Comparison of ENCODE assay signal across 11 cellular contexts in genomic region chr9:96048116-96048953, GRCh38.
DNase-seq lines count a peak whose midpoint lies in the region; ATAC-seq and TF ChIP-seq lines count a peak whose summit lies in the region.
"Had no signal": no experiment of that assay in that cellular context is flagged by ENCODE, and none has a peak within 500 bp of the region (broad histone marks: within the 10 kb centered on the region; RNA-seq: fewer than 3 reads in every experiment).

No MANE protein-coding gene starts in this region.

- peak overlapping the region; percentile 53 for H3K9ac ChIP-seq in neural cell (ENCODE audit: low read length)

- no peaks in the 10 kb centered on the region for H4K20me1 ChIP-seq in neural cell (ENCODE audit: insufficient read depth)

- TF ChIP-seq CTCF in fibroblast of the aortic adventitia (IDR thresholded peaks at IDR 0.05; ENCODE audit: insufficient read depth, low read length) (no peak), neural cell (IDR thresholded peaks at IDR 0.05; ENCODE audit: poor library complexity, severe bottlenecking) (no peak), upper lobe of right lung (IDR thresholded peaks at IDR 0.05) (no peak)

- no peaks in the 10 kb centered on the region for H3K9me2 ChIP-seq in neural cell (ENCODE audit: insufficient read depth, low read length)

- H3K9me3 ChIP-seq in neural cell (ENCODE audit: low read length) (no peaks in the 10 kb centered on the region), upper lobe of right lung (no peaks in the 10 kb centered on the region)

- no peaks in the 10 kb centered on the region for H3F3A ChIP-seq in neural cell (ENCODE audit: insufficient read depth, low read length, poor library complexity, severe bottlenecking)

- no peak for TF ChIP-seq EP300 in neural cell (conservative IDR thresholded peaks at IDR 0.05; ENCODE audit: poor library complexity, severe bottlenecking)

- H3K4me3 ChIP-seq in fibroblast of the aortic adventitia (ENCODE audit: low read depth, low read length), result no peak overlapping the region
- H3K4me3 ChIP-seq in neural cell (ENCODE audit: low read length), result peak overlapping the region; percentile 24
- H3K4me3 ChIP-seq in upper lobe of right lung, result no peak overlapping the region

- H3K27me3 ChIP-seq in neural cell (ENCODE audit: insufficient read depth, low read depth, low read length) (no peaks in the 10 kb centered on the region), upper lobe of right lung (no peaks in the 10 kb centered on the region)

- no peaks in the 10 kb centered on the region for H3K79me2 ChIP-seq in neural cell (replicated peaks; ENCODE audit: insufficient read depth, low read length)

- H3K9me3 Mint-ChIP-seq in activated naive CD4-positive, alpha-beta T cell treated with anti-CD3 and anti-CD28 coated beads for 36 hours, result peaks cover 1% of the 10 kb centered on the region
- peaks cover under 1% of the 10 kb centered on the region for H3K9me3 Mint-ChIP-seq in activated naive CD4-positive, alpha-beta T cell treated with anti-CD3 and anti-CD28 coated beads, Interleukin-2, amount 10 ng/mL, durations not matched to agents 7 days and 5 days
- H3K9me3 Mint-ChIP-seq: natural killer cell treated with Interleukin-12 subunit alpha and Interleukin-12 subunit beta and Interleukin-15 and Interleukin-18, amount 100 ng/mL, for 72 hours had no signal

- intact Hi-C loops in activated naive CD4-positive, alpha-beta T cell treated with anti-CD3 and anti-CD28 coated beads for 36 hours (cut with micrococcal nuclease), result no loop called here
- intact Hi-C loops in upper lobe of right lung (cut with DNase I), result no loop called here

- H3K4me1 Mint-ChIP-seq in activated naive CD4-positive, alpha-beta T cell treated with anti-CD3 and anti-CD28 coated beads for 36 hours (ENCODE audit: low read depth), result peaks cover 5% of the 10 kb centered on the region
- no peaks in the 10 kb centered on the region for H3K4me1 Mint-ChIP-seq in activated naive CD4-positive, alpha-beta T cell treated with anti-CD3 and anti-CD28 coated beads, Interleukin-2, amount 10 ng/mL, durations not matched to agents 7 days and 5 days
- H3K4me1 Mint-ChIP-seq: CD4-positive, alpha-beta memory T cell had no signal

- DNase-seq in activated naive CD4-positive, alpha-beta T cell treated with anti-CD3 and anti-CD28 coated beads for 36 hours, result peak; percentile 53
- DNase-seq in activated naive CD4-positive, alpha-beta T cell treated with anti-CD3 and anti-CD28 coated beads, Interleukin-2, amount 10 ng/mL, durations not matched to agents 7 days and 5 days, result no peak
- DNase-seq in fibroblast of the aortic adventitia (ENCODE audit: low read depth), result peak; percentile 25
- no peak for DNase-seq in upper lobe of right lung
- no peak for DNase-seq in DMS53 treated with DMSO at 0.1 percent for 48 hours (lab: John Stamatoyannopoulos, UW; ENCODE audit: unreplicated experiment)
- DNase-seq in NCI-H2196 treated with DMSO at 0.1 percent for 48 hours (lab: John Stamatoyannopoulos, UW; ENCODE audit: unreplicated experiment), result no peak
- DNase-seq: CD4-positive, alpha-beta memory T cell; NCI-H226 had no signal

- CTCF ChIA-PET in activated naive CD4-positive, alpha-beta T cell treated with anti-CD3 and anti-CD28 coated beads for 36 hours (lab: Charles Lee), result interaction anchor here (1.0 kb wide), 1 partner anchor 23 kb away, joined by 3 read pairs; no protein-coding TSS in a partner anchor
- CTCF ChIA-PET in activated naive CD4-positive, alpha-beta T cell treated with anti-CD3 and anti-CD28 coated beads, Interleukin-2, amount 10 ng/mL, durations not matched to agents 7 days and 5 days (lab: Charles Lee), result no interaction called here

- peak overlapping the region; percentile 75 for H3K27ac Mint-ChIP-seq in activated naive CD4-positive, alpha-beta T cell treated with anti-CD3 and anti-CD28 coated beads for 36 hours
- H3K27ac Mint-ChIP-seq in activated naive CD4-positive, alpha-beta T cell treated with anti-CD3 and anti-CD28 coated beads, Interleukin-2, amount 10 ng/mL, durations not matched to agents 7 days and 5 days, result no peak overlapping the region
- H3K27ac Mint-ChIP-seq: CD4-positive, alpha-beta memory T cell had no signal

- TF ChIP-seq RAD21 in neural cell (conservative IDR thresholded peaks at IDR 0.05), result no peak

- no peak overlapping the region for H3K4me2 ChIP-seq in neural cell (ENCODE audit: low read length)

- no peaks in the 10 kb centered on the region for H3K4me1 ChIP-seq in upper lobe of right lung

- H3K4me3 Mint-ChIP-seq in activated naive CD4-positive, alpha-beta T cell treated with anti-CD3 and anti-CD28 coated beads for 36 hours, result no peak overlapping the region
- no peak overlapping the region for H3K4me3 Mint-ChIP-seq in activated naive CD4-positive, alpha-beta T cell treated with anti-CD3 and anti-CD28 coated beads, Interleukin-2, amount 10 ng/mL, durations not matched to agents 7 days and 5 days
- H3K4me3 Mint-ChIP-seq: CD4-positive, alpha-beta memory T cell; natural killer cell treated with Interleukin-12 subunit alpha and Interleukin-12 subunit beta and Interleukin-15 and Interleukin-18, amount 100 ng/mL, for 72 hours had no signal

- no peaks in the 10 kb centered on the region for H3K36me3 Mint-ChIP-seq in activated naive CD4-positive, alpha-beta T cell treated with anti-CD3 and anti-CD28 coated beads for 36 hours (ENCODE audit: low read depth)
- H3K36me3 Mint-ChIP-seq in activated naive CD4-positive, alpha-beta T cell treated with anti-CD3 and anti-CD28 coated beads, Interleukin-2, amount 10 ng/mL, durations not matched to agents 7 days and 5 days, result no peaks in the 10 kb centered on the region
- H3K36me3 Mint-ChIP-seq: CD4-positive, alpha-beta memory T cell; natural killer cell treated with Interleukin-12 subunit alpha and Interleukin-12 subunit beta and Interleukin-15 and Interleukin-18, amount 100 ng/mL, for 72 hours had no signal

- H3K27me3 Mint-ChIP-seq in activated naive CD4-positive, alpha-beta T cell treated with anti-CD3 and anti-CD28 coated beads for 36 hours (ENCODE audit: low read depth), result no peaks in the 10 kb centered on the region
- peaks cover 29% of the 10 kb centered on the region for H3K27me3 Mint-ChIP-seq in activated naive CD4-positive, alpha-beta T cell treated with anti-CD3 and anti-CD28 coated beads, Interleukin-2, amount 10 ng/mL, durations not matched to agents 7 days and 5 days
- H3K27me3 Mint-ChIP-seq: CD4-positive, alpha-beta memory T cell had no signal

- H3K36me3 ChIP-seq in neural cell (ENCODE audit: insufficient read depth, low read length), result no peaks in the 10 kb centered on the region
- H3K36me3 ChIP-seq in upper lobe of right lung, result no peaks in the 10 kb centered on the region

- peak; percentile 5 for ATAC-seq in upper lobe of right lung
- ATAC-seq in HG02763 (IDR thresholded peaks at IDR 0.05; ENCODE audit: unreplicated experiment), result no peak

- peak overlapping the region; percentile 49 for H3K27ac ChIP-seq in neural cell (ENCODE audit: low read length)
- H3K27ac ChIP-seq in upper lobe of right lung, result no peak overlapping the region

- no peak overlapping the region for H2AFZ ChIP-seq in neural cell (ENCODE audit: low read depth, low read length)

TF ChIP-seq in neural cell, 6 proteins besides CTCF, POLR2A, EP300 and RAD21:
- no peak for TF ChIP-seq POLR2AphosphoS5 (IDR thresholded peaks at IDR 0.05)
- TF ChIP-seq MXI1 (conservative IDR thresholded peaks at IDR 0.05; ENCODE audit: poor library complexity, severe bottlenecking), result no peak
- TF ChIP-seq TAF1 (IDR thresholded peaks at IDR 0.05; ENCODE audit: low read depth), result no peak
- no peak for TF ChIP-seq EZH2 (IDR thresholded peaks at IDR 0.05; ENCODE audit: borderline replicate concordance, insufficient read depth, low read length, poor library complexity, severe bottlenecking)
- TF ChIP-seq REST (IDR thresholded peaks at IDR 0.05; ENCODE audit: borderline replicate concordance), result no peak
- no peak for TF ChIP-seq SMC3 (conservative IDR thresholded peaks at IDR 0.05; ENCODE audit: poor library complexity)

Comparison
In these comparisons a context has a peak if more than half of its experiments do, and no peak if none do; other contexts are left out.
1. DNase-seq: peak in activated naive CD4-positive, alpha-beta T cell treated with anti-CD3 and anti-CD28 coated beads for 36 hours (single experiment) and fibroblast of the aortic adventitia (single experiment); none in activated naive CD4-positive, alpha-beta T cell treated with anti-CD3 and anti-CD28 coated beads, Interleukin-2, amount 10 ng/mL, durations not matched to agents 7 days and 5 days (single experiment), upper lobe of right lung (single experiment), DMS53 treated with DMSO at 0.1 percent for 48 hours (single experiment) and NCI-H2196 treated with DMSO at 0.1 percent for 48 hours (single experiment).